ENCODE assay signal across 25 cellular contexts in genomic region chr5:4928409-4928808, GRCh38.
DNase-seq lines count a peak whose midpoint lies in the region; ATAC-seq and TF ChIP-seq lines count a peak whose summit lies in the region.
"Had no signal": no experiment of that assay in that cellular context is flagged by ENCODE, and none has a peak within 500 bp of the region (broad histone marks: within the 10 kb centered on the region; RNA-seq: fewer than 3 reads in every experiment).

No MANE protein-coding gene starts in this region.

- H3K36me3 Mint-ChIP-seq in WTC11: peaks cover 5% of the 10 kb centered on the region; the same call in 1 of the 2 replicates
- H3K36me3 Mint-ChIP-seq: CD14-positive monocyte; CD4-positive, alpha-beta memory T cell; CD4-positive, CD25-positive, alpha-beta regulatory T cell; CD8-positive, alpha-beta memory T cell had no signal

- H3K27me3 Mint-ChIP-seq in WTC11 (ENCODE audit: low read depth): peaks cover 8% of the 10 kb centered on the region; the same call in 1 of the 2 replicates
- H3K27me3 Mint-ChIP-seq: CD4-positive, alpha-beta memory T cell; CD4-positive, CD25-positive, alpha-beta regulatory T cell had no signal

- H3K27me3 ChIP-seq in esophagus muscularis mucosa (no peaks in the 10 kb centered on the region), rectal smooth muscle tissue (ENCODE audit: control insufficient read depth, insufficient read depth, low read length) (no peaks in the 10 kb centered on the region)
- H3K27me3 ChIP-seq: BE2C, BLaER1 had no signal

- ATAC-seq in WTC11 (peak; percentile 41; the same call in 1 of the 2 replicates), HG03159 (IDR thresholded peaks at IDR 0.05; ENCODE audit: unreplicated experiment) (no peak), HG03175 (IDR thresholded peaks at IDR 0.05; ENCODE audit: unreplicated experiment) (no peak)
- ATAC-seq: GM12878 had no signal

- POLR2A ChIA-PET in WTC11 (lab: Charles Lee): no interaction called here

- H3K27ac ChIP-seq in esophagus muscularis mucosa (replicated peaks in 1 of 4): no peak overlapping the region
- H3K27ac ChIP-seq in rectal smooth muscle tissue (ENCODE audit: low read depth, low read length): peak overlapping the region; percentile 65
- H3K27ac ChIP-seq: BLaER1 had no signal

- TF ChIP-seq POLR2A in esophagus muscularis mucosa (IDR thresholded peaks at IDR 0.05; ENCODE audit: low read depth): no peak

- H3K4me1 Mint-ChIP-seq in WTC11: peaks cover 7% of the 10 kb centered on the region
- H3K4me1 Mint-ChIP-seq: CD14-positive monocyte; CD4-positive, alpha-beta memory T cell; CD4-positive, CD25-positive, alpha-beta regulatory T cell; CD8-positive, alpha-beta memory T cell had no signal

- H3K36me3 ChIP-seq in esophagus muscularis mucosa: no peaks in the 10 kb centered on the region
- no peaks in the 10 kb centered on the region for H3K36me3 ChIP-seq in rectal smooth muscle tissue (ENCODE audit: control insufficient read depth, insufficient read depth, low read length)
- H3K36me3 ChIP-seq: BE2C, BLaER1 had no signal

- no peak overlapping the region for H3K27ac Mint-ChIP-seq in WTC11
- H3K27ac Mint-ChIP-seq: CD14-positive monocyte; CD4-positive, alpha-beta memory T cell; CD4-positive, CD25-positive, alpha-beta regulatory T cell; CD8-positive, alpha-beta memory T cell had no signal

- CTCF ChIA-PET in WTC11 (lab: Charles Lee): interaction anchor here (1.0 kb wide), 1 partner anchor 13 kb away, joined by 3 read pairs; no protein-coding TSS in a partner anchor

- intact Hi-C loops in esophagus muscularis mucosa (cut with DNase I): no loop called here

- H3K9me3 ChIP-seq in esophagus muscularis mucosa: peaks cover 0 to 9% (median 8%) of the 10 kb centered on the region in 4 donors
- H3K9me3 ChIP-seq: BE2C had no signal

- no peak for TF ChIP-seq EP300 in esophagus muscularis mucosa (IDR thresholded peaks at IDR 0.05)

- peaks cover 29% of the 10 kb centered on the region for H3K9me3 Mint-ChIP-seq in WTC11
- H3K9me3 Mint-ChIP-seq: CD14-positive monocyte had no signal

- 87% methylated on average over 5 of the region's 5 CpGs for WGBS in esophagus muscularis mucosa

- TF ChIP-seq CTCF in WTC11 (IDR thresholded peaks at IDR 0.05) (no peak), esophagus muscularis mucosa (IDR thresholded peaks at IDR 0.05) (no peak)

- no peak overlapping the region for H3K9ac ChIP-seq in rectal smooth muscle tissue (ENCODE audit: low read length)
- H3K9ac ChIP-seq: BLaER1 had no signal

- no peak overlapping the region for H3K4me3 Mint-ChIP-seq in WTC11
- H3K4me3 Mint-ChIP-seq: CD14-positive monocyte; CD4-positive, alpha-beta memory T cell; CD4-positive, CD25-positive, alpha-beta regulatory T cell; CD8-positive, alpha-beta memory T cell had no signal

- no peak for DNase-seq in WTC11 (ENCODE audit: low spot score)
- peak; percentile 3 for DNase-seq in esophagus muscularis mucosa (ENCODE audit: extremely low spot score)
- DNase-seq in NCI-H510A (lab: John Stamatoyannopoulos, UW): no peak
- no peak for DNase-seq in amygdala (lab: John Stamatoyannopoulos, UW)
- DNase-seq: 8988T; ACHN; BE2C; C1 segment of cervical spinal cord; CD4-positive, alpha-beta memory T cell; CD4-positive, CD25-positive, alpha-beta regulatory T cell; CD8-positive, alpha-beta memory T cell; COR-L47; DMS 273 treated with DMSO at 0.1 percent for 48 hours; DMS153; DMS53; DMS79; DND-41; EL; GDM1 had no signal

- H3K4me1 ChIP-seq in esophagus muscularis mucosa (no peaks in the 10 kb centered on the region), rectal smooth muscle tissue (ENCODE audit: control insufficient read depth, insufficient read depth, low read length) (peaks cover 9% of the 10 kb centered on the region)
- H3K4me1 ChIP-seq: BE2C, BLaER1 had no signal

- H3K4me3 ChIP-seq in esophagus muscularis mucosa (no peak overlapping the region), rectal smooth muscle tissue (ENCODE audit: low read length) (no peak overlapping the region)
- H3K4me3 ChIP-seq: BLaER1, GM12878 had no signal

TF ChIP-seq in WTC11, 78 proteins besides CTCF, POLR2A, EP300 and RAD21:
- no peak for TF ChIP-seq PRRX2 (CRISPR knock-in tag; IDR thresholded peaks at IDR 0.05)
